16 cellular contexts compared by ENCODE assay signal in the genomic region with DNA sequence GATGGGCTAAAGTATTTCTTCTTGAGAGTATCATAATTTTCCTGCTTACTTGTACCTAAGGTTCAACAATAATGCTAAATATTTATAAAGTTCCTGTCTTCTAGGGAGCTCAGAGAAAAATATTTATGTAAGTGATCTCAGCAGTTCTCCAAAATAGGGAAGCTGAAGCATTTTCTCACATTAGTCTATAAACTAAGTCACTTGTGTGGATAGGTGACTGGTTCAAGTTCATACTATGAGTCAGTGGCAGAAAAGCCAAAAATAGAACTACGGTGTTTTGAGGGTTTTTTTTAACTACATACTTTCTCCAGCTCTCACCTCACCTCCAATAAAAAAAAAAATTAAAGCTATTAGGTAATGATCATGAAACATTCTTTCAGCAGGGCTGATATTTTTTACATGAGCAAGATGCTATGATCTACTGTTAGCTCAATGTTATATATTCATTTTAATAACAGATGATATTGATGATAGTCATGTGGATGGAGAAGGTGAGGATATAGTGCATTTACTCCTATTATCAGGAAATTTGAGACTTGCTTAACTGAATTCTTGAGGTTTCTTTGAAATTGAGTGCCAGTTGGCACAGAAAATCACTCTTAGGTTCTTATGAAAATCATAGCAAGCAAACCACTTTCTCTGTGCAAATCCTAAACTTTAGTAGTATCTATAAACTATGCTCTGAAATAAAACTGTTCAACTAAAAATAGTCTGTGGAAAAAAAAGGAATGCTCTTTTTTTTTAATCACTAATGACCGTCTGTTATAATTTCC. TPM values are rescaled to one million over a fixed set of nuclear protein-coding genes. Genes with fewer than 3 reads are reported as not detected.
DNase-seq lines count a peak whose midpoint lies in the region; ATAC-seq, FAIRE-seq and TF ChIP-seq lines count a peak whose summit lies in the region.
"Had no signal": no experiment of that assay in that cellular context is flagged by ENCODE, and none has a peak within 500 bp of the region (broad histone marks: within the 10 kb centered on the region; RNA-seq: fewer than 3 reads in every experiment).

No MANE protein-coding gene starts in this region.

- H4K20me1 ChIP-seq in astrocyte (ENCODE audit: insufficient read depth, low read length) (no peaks in the 10 kb centered on the region), smooth muscle cell (ENCODE audit: low read depth) (no peaks in the 10 kb centered on the region)

- peaks cover 22% of the 10 kb centered on the region for H3K4me1 Mint-ChIP-seq in astrocyte (ENCODE audit: low read depth, unreplicated experiment)
- H3K4me1 Mint-ChIP-seq in HFFc6 (ENCODE audit: low read depth) = peaks cover 50% of the 10 kb centered on the region
- H3K4me1 Mint-ChIP-seq in immature natural killer cell = peaks cover 5 to 7% of the 10 kb centered on the region in 2 donors

- no peaks in the 10 kb centered on the region for H3K36me3 Mint-ChIP-seq in astrocyte (ENCODE audit: low read depth, unreplicated experiment)
- H3K36me3 Mint-ChIP-seq in HFFc6 (ENCODE audit: low read depth) = no peaks in the 10 kb centered on the region
- H3K36me3 Mint-ChIP-seq in immature natural killer cell = peaks cover 0 to 3% (median 0%) of the 10 kb centered on the region in 3 donors

- H3K9me3 ChIP-seq in astrocyte (ENCODE audit: insufficient read depth, low read depth, low read length) (no peaks in the 10 kb centered on the region), heart left ventricle (no peaks in the 10 kb centered on the region), smooth muscle cell (replicated peaks; ENCODE audit: low read depth) (no peaks in the 10 kb centered on the region)
- H3K9me3 ChIP-seq: lower lobe of right lung, spleen, testis had no signal

- no peak overlapping the region for H2AFZ ChIP-seq in astrocyte (ENCODE audit: low read depth, low read length)
- H2AFZ ChIP-seq in smooth muscle cell (ENCODE audit: low read depth) = no peak overlapping the region
- H2AFZ ChIP-seq: GM23338 had no signal

- no peak for TF ChIP-seq CTCF in astrocyte (IDR thresholded peaks at IDR 0.05; ENCODE audit: insufficient read depth, low read depth, low read length)
- no peak for TF ChIP-seq CTCF in HFFc6 (IDR thresholded peaks at IDR 0.05)
- TF ChIP-seq CTCF in heart left ventricle (IDR thresholded peaks at IDR 0.05) = no peak
- no peak for TF ChIP-seq CTCF in smooth muscle cell (IDR thresholded peaks at IDR 0.05; ENCODE audit: borderline replicate concordance, insufficient read depth, poor library complexity, severe bottlenecking)

- ATAC-seq in GM19468 (IDR thresholded peaks at IDR 0.05; ENCODE audit: extremely low read depth, unreplicated experiment) (peak; percentile 73), HG03066 (IDR thresholded peaks at IDR 0.05; ENCODE audit: low read depth, unreplicated experiment) (peak; percentile 43), heart left ventricle (no peak)
- ATAC-seq: GM23338, lower lobe of right lung had no signal

- H3K9me3 Mint-ChIP-seq in astrocyte (ENCODE audit: unreplicated experiment) (peaks cover 1% of the 10 kb centered on the region), HFFc6 (no peaks in the 10 kb centered on the region), immature natural killer cell (peaks cover 0 to 3% (median 0%) of the 10 kb centered on the region in 6 donors)
- H3K9me3 Mint-ChIP-seq: GM23338 had no signal

- H3K4me3 Mint-ChIP-seq in astrocyte (ENCODE audit: unreplicated experiment) (no peak overlapping the region), HFFc6 (no peak overlapping the region; the same call in none of the 2 replicates), immature natural killer cell (no peak overlapping the region)
- H3K4me3 Mint-ChIP-seq: GM23338 had no signal

- FAIRE-seq in astrocyte (lab: Jason Lieb, UNC) = peak; percentile 20

- H3K4me1 ChIP-seq in astrocyte (ENCODE audit: insufficient read depth, low read length) = peaks cover 26% of the 10 kb centered on the region
- H3K4me1 ChIP-seq in heart left ventricle = peaks cover 0 to 16% (median 3%) of the 10 kb centered on the region in 12 donors
- H3K4me1 ChIP-seq in smooth muscle cell (ENCODE audit: low read depth) = peaks cover 2% of the 10 kb centered on the region
- H3K4me1 ChIP-seq: testis had no signal

- H3K27ac Mint-ChIP-seq in astrocyte (ENCODE audit: unreplicated experiment) (no peak overlapping the region), HFFc6 (no peak overlapping the region), immature natural killer cell (no peak overlapping the region)
- H3K27ac Mint-ChIP-seq: GM23338 had no signal

- H3K79me2 ChIP-seq in astrocyte (ENCODE audit: insufficient read depth, low read length) = no peaks in the 10 kb centered on the region
- no peaks in the 10 kb centered on the region for H3K79me2 ChIP-seq in smooth muscle cell (ENCODE audit: low read depth)

- H3K27me3 Mint-ChIP-seq in astrocyte (ENCODE audit: low read depth, unreplicated experiment) (peaks cover 13% of the 10 kb centered on the region), HFFc6 (ENCODE audit: insufficient read depth) (no peaks in the 10 kb centered on the region; the same call in 1 of the 2 replicates), immature natural killer cell (ENCODE audit: low read depth in 3 of 3) (peaks cover 0 to 20% (median 8%) of the 10 kb centered on the region in 3 donors)

- 50 to 68% (median 59%) methylated on average over 2 of the region's 2 CpGs for WGBS in heart left ventricle, 4 donors
- 79% methylated on average over 2 of the region's 2 CpGs for WGBS in smooth muscle cell (ENCODE audit: low lambda C conversion rate)

- DNase-seq in EL = peak; percentile 25
- DNase-seq in astrocyte (ENCODE audit: low read depth) = peak; percentile 75
- no peak for DNase-seq in HFFc6
- DNase-seq in immature natural killer cell = no peak
- DNase-seq in heart left ventricle = no peak
- DNase-seq in smooth muscle cell (lab: John Stamatoyannopoulos, UW; ENCODE audit: unreplicated experiment) = no peak
- DNase-seq: activated effector memory CD4-positive, alpha-beta T cell treated with anti-CD3 and anti-CD28 coated beads, Interleukin-2, amount 50 U/mL, for 16 hours; lower lobe of right lung; NCI-H2107; spleen; T-helper 2 cell; testis had no signal

- peak overlapping the region; percentile 23 for H3K4me2 ChIP-seq in astrocyte (ENCODE audit: low read length)
- H3K4me2 ChIP-seq in smooth muscle cell = no peak overlapping the region

- no peaks in the 10 kb centered on the region for H3K27me3 ChIP-seq in astrocyte (ENCODE audit: insufficient read depth, low read length)
- H3K27me3 ChIP-seq in heart left ventricle = peaks cover 0 to 53% (median 24%) of the 10 kb centered on the region in 9 donors
- H3K27me3 ChIP-seq in smooth muscle cell (ENCODE audit: low read depth) = peaks cover 49% of the 10 kb centered on the region
- H3K27me3 ChIP-seq: testis had no signal

- H3K4me3 ChIP-seq in astrocyte (ENCODE audit: insufficient read depth, low read depth, low read length) = no peak overlapping the region
- no peak overlapping the region for H3K4me3 ChIP-seq in heart left ventricle
- H3K4me3 ChIP-seq in smooth muscle cell = no peak overlapping the region
- H3K4me3 ChIP-seq: GM23338, lower lobe of right lung, spleen, testis had no signal

- H3K36me3 ChIP-seq in astrocyte (ENCODE audit: insufficient read depth, low read length) (no peaks in the 10 kb centered on the region), heart left ventricle (no peaks in the 10 kb centered on the region), smooth muscle cell (ENCODE audit: low read depth) (no peaks in the 10 kb centered on the region)
- H3K36me3 ChIP-seq: lower lobe of right lung, spleen had no signal

- H3K27ac ChIP-seq in astrocyte (ENCODE audit: low read depth, low read length) = peak overlapping the region; percentile 35
- no peak overlapping the region for H3K27ac ChIP-seq in heart left ventricle
- H3K27ac ChIP-seq in smooth muscle cell (ENCODE audit: low read depth) = no peak overlapping the region
- H3K27ac ChIP-seq: C4-2B, lower lobe of right lung, spleen, testis had no signal

- intact Hi-C loops in heart left ventricle (cut with DNase I) = no loop called here

- TF ChIP-seq POLR2A in heart left ventricle (IDR thresholded peaks at IDR 0.05) = no peak

- H3F3A ChIP-seq in smooth muscle cell (ENCODE audit: low read depth) = peaks cover 3% of the 10 kb centered on the region

- H3K9ac ChIP-seq in astrocyte (ENCODE audit: low read length) (no peak overlapping the region), smooth muscle cell (ENCODE audit: low read depth) (no peak overlapping the region)

RNA-seq across cellular contexts. Expression of gene MOXD1, which starts 4.1 kb away (rescaled TPM):
- 3.5 and 4.8 TPM in 2 replicates for total RNA-seq in astrocyte
- 100 to 1,000 TPM in 5 of 6 experiments, 10 to 100 TPM in 1; 85.0 to 174 (median 153) TPM for total RNA-seq in HFFc6 (2021; fragmentation: NEBNext Ultra II Directional; extraction: Animal tissue kit (Norgen Biotek cat#: 25700))
- polyA plus RNA-seq in immature natural killer cell = not detected
- 10 to 100 TPM in 1 of 9 donors, 1 to 10 TPM in 8; 2.0 to 10.5 (median 3.3) TPM for total RNA-seq in heart left ventricle
- polyA plus RNA-seq in heart left ventricle = 1 to 10 TPM in 1 of 2 donors, under 1 TPM in 1; 0.69 to 2.0 TPM
- total RNA-seq in smooth muscle cell = 12.4 and 17.1 TPM in 2 replicates
- polyA plus RNA-seq in smooth muscle cell = 15.6 and 19.4 TPM in 2 replicates

Comparison
In these comparisons a context has a peak if more than half of its experiments do, and no peak if none do; other contexts are left out.
1. DNase-seq: peak in EL (single experiment) and astrocyte (single experiment); none in HFFc6 (single experiment), immature natural killer cell (0 of 3), heart left ventricle (0 of 5) and smooth muscle cell (single experiment).
2. ATAC-seq: peak in GM19468 (single experiment) and HG03066 (single experiment); none in heart left ventricle (0 of 4).